ENCODE assay signal across 1 cellular context in the genomic region with DNA sequence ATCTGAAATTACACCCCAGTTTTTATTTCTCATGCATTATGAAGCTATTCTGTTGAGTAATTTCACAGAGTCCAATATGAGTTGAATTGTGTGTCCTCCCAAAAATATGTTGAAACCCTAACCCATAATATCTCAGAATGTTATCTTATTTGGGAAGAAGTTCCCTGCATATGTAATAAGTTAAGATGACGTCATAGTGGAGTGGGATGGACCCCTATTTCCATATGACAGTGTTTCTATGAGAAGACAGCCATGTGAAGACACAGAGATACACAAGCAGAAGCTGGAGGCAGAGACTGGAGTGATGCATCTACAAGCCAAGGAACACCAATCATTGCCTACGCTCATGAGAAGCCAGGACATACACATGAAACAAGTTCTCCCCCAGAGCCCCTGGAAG.
A peak's percentile ranks its signal among the peaks of the same experiment; 100 is the strongest.
TF ChIP-seq lines count a peak whose summit lies in the region.

No MANE protein-coding gene starts in this region.

TF ChIP-seq in HepG2, 621 proteins besides CTCF, POLR2A, EP300 and RAD21 (continued from another document):
- TF ChIP-seq, protein P1, sequence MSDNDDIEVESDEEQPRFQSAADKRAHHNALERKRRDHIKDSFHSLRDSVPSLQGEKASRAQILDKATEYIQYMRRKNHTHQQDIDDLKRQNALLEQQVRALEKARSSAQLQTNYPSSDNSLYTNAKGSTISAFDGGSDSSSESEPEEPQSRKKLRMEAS (IDR thresholded peaks at IDR 0.05) = no peak
- TF ChIP-seq, protein P2, sequence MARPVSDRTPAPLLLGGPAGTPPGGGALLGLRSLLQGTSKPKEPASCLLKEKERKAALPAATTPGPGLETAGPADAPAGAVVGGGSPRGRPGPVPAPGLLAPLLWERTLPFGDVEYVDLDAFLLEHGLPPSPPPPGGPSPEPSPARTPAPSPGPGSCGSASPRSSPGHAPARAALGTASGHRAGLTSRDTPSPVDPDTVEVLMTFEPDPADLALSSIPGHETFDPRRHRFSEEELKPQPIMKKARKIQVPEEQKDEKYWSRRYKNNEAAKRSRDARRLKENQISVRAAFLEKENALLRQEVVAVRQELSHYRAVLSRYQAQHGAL (CRISPR knock-in tag; IDR thresholded peaks at IDR 0.05; ENCODE audit: not compliant biosample characterization) = no peak
- peak; percentile 97 for TF ChIP-seq CREB1 (IDR thresholded peaks at IDR 0.05)
- TF ChIP-seq CREB1 (CRISPR knock-in tag; IDR thresholded peaks at IDR 0.05) = no peak
- TF ChIP-seq POLR2AphosphoS2 (IDR thresholded peaks at IDR 0.05; ENCODE audit: low read depth, low read length) = no peak
- TF ChIP-seq ZSCAN12 (CRISPR knock-in tag; IDR thresholded peaks at IDR 0.05) = no peak
- TF ChIP-seq TBP (CRISPR knock-in tag; IDR thresholded peaks at IDR 0.05) = no peak
- TF ChIP-seq ZFP36 (IDR thresholded peaks at IDR 0.05; ENCODE audit: borderline replicate concordance, low read depth, low read length, partially characterized antibody) = no peak
- TF ChIP-seq KMT2A (CRISPR knock-in tag; IDR thresholded peaks at IDR 0.05) = no peak
- TF ChIP-seq, protein P3, sequence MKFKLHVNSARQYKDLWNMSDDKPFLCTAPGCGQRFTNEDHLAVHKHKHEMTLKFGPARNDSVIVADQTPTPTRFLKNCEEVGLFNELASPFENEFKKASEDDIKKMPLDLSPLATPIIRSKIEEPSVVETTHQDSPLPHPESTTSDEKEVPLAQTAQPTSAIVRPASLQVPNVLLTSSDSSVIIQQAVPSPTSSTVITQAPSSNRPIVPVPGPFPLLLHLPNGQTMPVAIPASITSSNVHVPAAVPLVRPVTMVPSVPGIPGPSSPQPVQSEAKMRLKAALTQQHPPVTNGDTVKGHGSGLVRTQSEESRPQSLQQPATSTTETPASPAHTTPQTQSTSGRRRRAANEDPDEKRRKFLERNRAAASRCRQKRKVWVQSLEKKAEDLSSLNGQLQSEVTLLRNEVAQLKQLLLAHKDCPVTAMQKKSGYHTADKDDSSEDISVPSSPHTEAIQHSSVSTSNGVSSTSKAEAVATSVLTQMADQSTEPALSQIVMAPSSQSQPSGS (CRISPR knock-in tag; IDR thresholded peaks at IDR 0.05) = no peak
- TF ChIP-seq ATF7 (IDR thresholded peaks at IDR 0.05) = peak; percentile 100
- no peak for TF ChIP-seq ATF7 (CRISPR knock-in tag; IDR thresholded peaks at IDR 0.05)
- TF ChIP-seq ZNF616 (CRISPR knock-in tag; IDR thresholded peaks at IDR 0.05; ENCODE audit: low read depth) = no peak
- TF ChIP-seq, protein P4, sequence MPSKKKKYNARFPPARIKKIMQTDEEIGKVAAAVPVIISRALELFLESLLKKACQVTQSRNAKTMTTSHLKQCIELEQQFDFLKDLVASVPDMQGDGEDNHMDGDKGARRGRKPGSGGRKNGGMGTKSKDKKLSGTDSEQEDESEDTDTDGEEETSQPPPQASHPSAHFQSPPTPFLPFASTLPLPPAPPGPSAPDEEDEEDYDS (CRISPR knock-in tag; IDR thresholded peaks at IDR 0.05) = no peak
